10 cellular contexts compared by ENCODE assay signal in the genomic region with DNA sequence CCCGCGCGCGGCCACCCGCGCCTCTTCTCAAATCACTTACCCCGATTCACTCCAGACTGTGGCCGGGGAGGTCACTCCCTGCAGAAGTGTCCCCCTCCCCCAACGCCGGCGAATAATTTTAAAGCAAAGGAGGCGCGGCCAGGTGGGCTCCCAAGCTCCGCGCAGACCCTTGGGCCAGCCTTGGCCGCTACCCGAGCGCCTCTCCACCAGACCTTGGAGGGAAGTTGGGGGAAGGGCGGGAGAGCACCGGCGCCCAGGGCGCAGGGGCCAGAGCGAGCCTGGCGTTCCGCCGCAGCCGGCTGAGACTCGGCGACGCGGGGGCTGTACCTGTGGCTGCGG. TPM values are rescaled to one million over a fixed set of nuclear protein-coding genes. Genes with fewer than 3 reads are reported as not detected.
DNase-seq lines count a peak whose midpoint lies in the region; ATAC-seq, FAIRE-seq and TF ChIP-seq lines count a peak whose summit lies in the region.
"Had no signal": no experiment of that assay in that cellular context is flagged by ENCODE, and none has a peak within 500 bp of the region (broad histone marks: within the 10 kb centered on the region; RNA-seq: fewer than 3 reads in every experiment).

No MANE protein-coding gene starts in this region.

- peaks cover 17% of the 10 kb centered on the region; the same call in 1 of the 2 replicates for H3K79me2 ChIP-seq in HCT116 (ENCODE audit: insufficient read depth, low read length)

- H3K4me3 Mint-ChIP-seq in nephron progenitor cell = peak overlapping the region; percentile 74

- peaks cover 4% of the 10 kb centered on the region for H3K9me3 Mint-ChIP-seq in nephron progenitor cell

- RAD21 ChIA-PET in HCT116 (lab: Charles Lee; ENCODE audit: low non-redundant PET in 1 of 2, low total read pairs in 2 of 2, uncharacterized antibody in 2 of 2, unreplicated experiment in 2 of 2) = no interaction called here

- H3K36me3 Mint-ChIP-seq in nephron progenitor cell (ENCODE audit: low read depth) = no peaks in the 10 kb centered on the region

- FAIRE-seq in A549 (lab: Jason Lieb, UNC) (no peak), GM12892 (lab: Jason Lieb, UNC) (no peak)

- no peaks in the 10 kb centered on the region for H3K27me3 ChIP-seq in HCT116 (ENCODE audit: insufficient read depth, low read length)
- peaks cover 100% of the 10 kb centered on the region for H3K27me3 ChIP-seq in ectodermal cell (ENCODE audit: control insufficient read depth, insufficient read depth, low read length, poor library complexity, severe bottlenecking)

- no peaks in the 10 kb centered on the region for H3K9me3 ChIP-seq in A549
- H3K9me3 ChIP-seq in HCT116 (ENCODE audit: control insufficient read depth in 1 of 2, insufficient read depth in 1 of 2, low read depth in 1 of 2, low read length in 2 of 2) = no peaks in the 10 kb centered on the region
- H3K9me3 ChIP-seq in ectodermal cell (ENCODE audit: control insufficient read depth, low read length) = no peaks in the 10 kb centered on the region

- no peak overlapping the region for H2AFZ ChIP-seq in HCT116 (ENCODE audit: low read depth, low read length, poor library complexity, severe bottlenecking)
- H2AFZ ChIP-seq: PC-9 had no signal

- TF ChIP-seq CTCF in A549 (IDR thresholded peaks at IDR 0.05) (no peak), HCT116 (IDR thresholded peaks at IDR 0.05 in 2 of 3, conservative IDR thresholded peaks at IDR 0.05 in 1 of 3; ENCODE audit: borderline replicate concordance in 1 of 3, insufficient read depth in 1 of 3, low read depth in 2 of 3, low read length in 2 of 3) (no peak), nephron progenitor cell (IDR thresholded peaks at IDR 0.05) (no peak)

- H3K27me3 Mint-ChIP-seq in nephron progenitor cell (ENCODE audit: low read depth, poor library complexity) = peaks cover 96% of the 10 kb centered on the region

- H3K27ac Mint-ChIP-seq in nephron progenitor cell = no peak overlapping the region

- POLR2A ChIA-PET in A549 (lab: Yijun Ruan, JAX) = no interaction called here
- POLR2A ChIA-PET in HCT116 (lab: Charles Lee) = no interaction called here

- TF ChIP-seq POLR2A in A549 (IDR thresholded peaks at IDR 0.05; ENCODE audit: low read length) (no peak), HCT116 (IDR thresholded peaks at IDR 0.05; ENCODE audit: borderline replicate concordance, extremely low read depth, insufficient read depth, insufficient read length) (no peak), GM12892 (IDR thresholded peaks at IDR 0.05; ENCODE audit: low read depth, low read length) (no peak)

- no peaks in the 10 kb centered on the region for H4K20me1 ChIP-seq in HCT116 (ENCODE audit: insufficient read depth)

- H3K9me2 ChIP-seq in HCT116 (ENCODE audit: insufficient read depth) = no peaks in the 10 kb centered on the region

- CTCF ChIA-PET in A549 (lab: Yijun Ruan, JAX) = no interaction called here
- CTCF ChIA-PET in HCT116 (lab: Charles Lee) = no interaction called here

- no peak overlapping the region for H3K9ac ChIP-seq in HCT116 (ENCODE audit: low read length)

- DNase-seq in A549 (ENCODE audit: low read depth in 1 of 2, low spot score in 1 of 2) (no peak), HCT116 (ENCODE audit: low read depth, low spot score) (no peak), nephron progenitor cell (no peak), superior temporal gyrus (ENCODE audit: extremely low spot score) (no peak), medulla oblongata (ENCODE audit: extremely low spot score) (no peak), GM12892 (ENCODE audit: insufficient read length) (no peak), NCI-H1694 treated with DMSO at 0.1 percent for 48 hours (lab: John Stamatoyannopoulos, UW) (no peak)
- DNase-seq: PC-9 had no signal

- H3K27ac ChIP-seq in A549 = no peak overlapping the region
- H3K27ac ChIP-seq in HCT116 (ENCODE audit: low read depth, low read length) = peak overlapping the region; percentile 97
- H3K27ac ChIP-seq in ectodermal cell (ENCODE audit: insufficient read depth, low read depth, low read length, poor library complexity, severe bottlenecking) = no peak overlapping the region
- H3K27ac ChIP-seq: PC-9 had no signal

- ATAC-seq in A549 (no peak), HCT116 (no peak)

- H3K4me1 ChIP-seq in A549 (peaks cover 33% of the 10 kb centered on the region), HCT116 (ENCODE audit: control insufficient read depth in 1 of 2, insufficient read depth in 2 of 2, low read length in 2 of 2) (peaks cover 13 to 17% of the 10 kb centered on the region in 2 experiments; a peak in 3 of 4 replicates), ectodermal cell (ENCODE audit: control insufficient read depth, insufficient read depth, low read length) (peaks cover 13% of the 10 kb centered on the region)

- H3K36me3 ChIP-seq in HCT116 (ENCODE audit: control insufficient read depth in 1 of 2, insufficient read depth in 2 of 2, low read length in 2 of 2) (peaks cover 0 to 3% of the 10 kb centered on the region in 2 experiments; a peak in 1 of 4 replicates), ectodermal cell (ENCODE audit: control insufficient read depth, insufficient read depth, low read length) (no peaks in the 10 kb centered on the region)

- no peak for TF ChIP-seq EP300 in A549 (IDR thresholded peaks at IDR 0.05)

- no peak for TF ChIP-seq RAD21 in A549 (conservative IDR thresholded peaks at IDR 0.05 in 1 of 2, IDR thresholded peaks at IDR 0.05 in 1 of 2)
- TF ChIP-seq RAD21 in HCT116 (IDR thresholded peaks at IDR 0.05; ENCODE audit: low read depth) = no peak

- peaks cover 36% of the 10 kb centered on the region for H3K4me1 Mint-ChIP-seq in nephron progenitor cell

- H3K4me2 ChIP-seq in A549 (peak overlapping the region; percentile 93), HCT116 (ENCODE audit: low read length) (peak overlapping the region; percentile 81)
- H3K4me2 ChIP-seq: PC-9 had no signal

- 10% methylated on average over 19 of the region's 32 CpGs for WGBS in A549 (ENCODE audit: missing lambda C conversion rate)
- WGBS in ectodermal cell, 2 experiments = 0 to 1% methylated on average over 32 of the region's 32 CpGs

- BruUV-seq in HCT116 (replicated peaks; lab: Mats Ljungman, UMichigan) = no TSS peak

- intact Hi-C loops in HCT116 (cut with micrococcal nuclease) = no loop called here

- H3K4me3 ChIP-seq in A549 (peak overlapping the region; percentile 64; the same call in 2 of the 3 replicates), HCT116 (replicated peaks in 1 of 2; ENCODE audit: low read depth in 1 of 2, low read length in 2 of 2) (peak overlapping the region in 1 of 2 experiments; percentile 57; a peak in 2 of 4 replicates), ectodermal cell (ENCODE audit: insufficient read depth, low read depth, low read length) (peak overlapping the region; percentile 28)
- H3K4me3 ChIP-seq: PC-9 had no signal

TF ChIP-seq in A549, 52 proteins besides CTCF, POLR2A, EP300 and RAD21:
- TF ChIP-seq FOSL2 (IDR thresholded peaks at IDR 0.05) = no peak
- no peak for TF ChIP-seq FOSL2 (CRISPR knock-in tag; IDR thresholded peaks at IDR 0.05)
- TF ChIP-seq TFCP2L1 (CRISPR knock-in tag; IDR thresholded peaks at IDR 0.05) = no peak
- no peak for TF ChIP-seq HEYL (CRISPR knock-in tag; IDR thresholded peaks at IDR 0.05)
- no peak for TF ChIP-seq EHMT2 (IDR thresholded peaks at IDR 0.05; ENCODE audit: low read depth)
- TF ChIP-seq SMC3 (IDR thresholded peaks at IDR 0.05) = no peak

TF ChIP-seq in HCT116, 20 proteins besides CTCF, POLR2A, EP300 and RAD21 (continues in another document):
- TF ChIP-seq, protein P1, sequence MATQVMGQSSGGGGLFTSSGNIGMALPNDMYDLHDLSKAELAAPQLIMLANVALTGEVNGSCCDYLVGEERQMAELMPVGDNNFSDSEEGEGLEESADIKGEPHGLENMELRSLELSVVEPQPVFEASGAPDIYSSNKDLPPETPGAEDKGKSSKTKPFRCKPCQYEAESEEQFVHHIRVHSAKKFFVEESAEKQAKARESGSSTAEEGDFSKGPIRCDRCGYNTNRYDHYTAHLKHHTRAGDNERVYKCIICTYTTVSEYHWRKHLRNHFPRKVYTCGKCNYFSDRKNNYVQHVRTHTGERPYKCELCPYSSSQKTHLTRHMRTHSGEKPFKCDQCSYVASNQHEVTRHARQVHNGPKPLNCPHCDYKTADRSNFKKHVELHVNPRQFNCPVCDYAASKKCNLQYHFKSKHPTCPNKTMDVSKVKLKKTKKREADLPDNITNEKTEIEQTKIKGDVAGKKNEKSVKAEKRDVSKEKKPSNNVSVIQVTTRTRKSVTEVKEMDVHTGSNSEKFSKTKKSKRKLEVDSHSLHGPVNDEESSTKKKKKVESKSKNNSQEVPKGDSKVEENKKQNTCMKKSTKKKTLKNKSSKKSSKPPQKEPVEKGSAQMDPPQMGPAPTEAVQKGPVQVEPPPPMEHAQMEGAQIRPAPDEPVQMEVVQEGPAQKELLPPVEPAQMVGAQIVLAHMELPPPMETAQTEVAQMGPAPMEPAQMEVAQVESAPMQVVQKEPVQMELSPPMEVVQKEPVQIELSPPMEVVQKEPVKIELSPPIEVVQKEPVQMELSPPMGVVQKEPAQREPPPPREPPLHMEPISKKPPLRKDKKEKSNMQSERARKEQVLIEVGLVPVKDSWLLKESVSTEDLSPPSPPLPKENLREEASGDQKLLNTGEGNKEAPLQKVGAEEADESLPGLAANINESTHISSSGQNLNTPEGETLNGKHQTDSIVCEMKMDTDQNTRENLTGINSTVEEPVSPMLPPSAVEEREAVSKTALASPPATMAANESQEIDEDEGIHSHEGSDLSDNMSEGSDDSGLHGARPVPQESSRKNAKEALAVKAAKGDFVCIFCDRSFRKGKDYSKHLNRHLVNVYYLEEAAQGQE (IDR thresholded peaks at IDR 0.05; ENCODE audit: low read depth) = no peak
- no peak for TF ChIP-seq FOSL1 (IDR thresholded peaks at IDR 0.05; ENCODE audit: low read depth)
- no peak for TF ChIP-seq EZH2phosphoT487 (IDR thresholded peaks at IDR 0.05; ENCODE audit: borderline replicate concordance)
- no peak for TF ChIP-seq SIN3A (IDR thresholded peaks at IDR 0.05; ENCODE audit: low read depth)
- no peak for TF ChIP-seq ELF1 (IDR thresholded peaks at IDR 0.05; ENCODE audit: borderline replicate concordance, low read depth)
- TF ChIP-seq POLR2AphosphoS5 (IDR thresholded peaks at IDR 0.05; ENCODE audit: low read depth, low read length) = no peak
- TF ChIP-seq SP1 (IDR thresholded peaks at IDR 0.05; ENCODE audit: low read depth) = no peak
- TF ChIP-seq JUND (IDR thresholded peaks at IDR 0.05) = no peak
- no peak for TF ChIP-seq ZNF274 (IDR thresholded peaks at IDR 0.05; ENCODE audit: low read depth, low read length)

RNA-seq across cellular contexts. Expression of a gene that starts 0.3 kb away (rescaled TPM):
- polyA plus RNA-seq in A549 (2011; rRNA removed) = 0.03 TPM in 1 of 2 replicates, not detected in the other
- 0.03 TPM in 1 of 2 replicates, not detected in the other for polyA plus RNA-seq in A549 (2012; cell fraction: cytosol; rRNA removed)
- polyA plus RNA-seq in A549 (2012; cell fraction: nucleus; rRNA removed) = not detected in 2 replicates
- not detected in 3 replicates for polyA plus RNA-seq in A549 (2017; fragmentation: RNase III; extraction: RNeasy Plus Mini Kit Qiagen cat#74134 plus additional on column Dnase treatment)
- 0.24 TPM in 1 of 2 replicates, not detected in the other for polyA minus RNA-seq in A549 (2011; rRNA and poly(A)+ RNA removed)
- total RNA-seq in HCT116 (2021; ENCODE audit: unreplicated experiment) = 27.5 TPM
- polyA plus RNA-seq in HCT116 (2012) = 19.1 and 21.2 TPM in 2 replicates
- polyA plus RNA-seq in ectodermal cell (2013, experiment 1 of 4) = not detected
- not detected for polyA plus RNA-seq in ectodermal cell (2013, experiment 2 of 4)
- polyA plus RNA-seq in ectodermal cell (2013, experiment 3 of 4) = not detected
- not detected for polyA plus RNA-seq in ectodermal cell (2013, experiment 4 of 4)
- polyA plus RNA-seq in GM12892 (2012; ENCODE audit: missing spikeins) = not detected
- total RNA-seq: glomerular endothelial cell, PC-9 had no signal
